In the genomic region with DNA sequence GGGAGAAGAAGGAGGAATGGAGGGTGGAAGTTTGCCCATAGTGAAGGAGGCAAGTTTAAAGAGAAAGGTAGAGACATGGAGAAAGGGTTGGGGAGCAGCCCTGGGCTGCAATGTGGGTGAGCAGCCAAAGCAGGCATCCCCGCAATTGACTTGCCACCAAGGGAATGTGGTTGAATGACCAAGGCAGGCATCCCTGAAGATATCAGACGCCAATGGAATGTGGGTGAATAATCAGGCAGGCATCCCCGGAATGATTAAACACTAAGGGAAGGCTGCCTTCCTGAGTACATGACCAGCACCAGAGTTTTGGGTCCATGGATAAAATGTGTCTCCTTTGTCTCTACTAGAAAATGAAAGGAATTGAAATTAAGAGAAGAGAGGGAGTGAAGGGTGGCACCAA, we compare ENCODE assay signal across 13 cellular contexts. TPM values are rescaled to one million over a fixed set of nuclear protein-coding genes. Genes with fewer than 3 reads are reported as not detected.
A peak's percentile ranks its signal among the peaks of the same experiment; 100 is the strongest.
DNase-seq lines count a peak whose midpoint lies in the region; FAIRE-seq and TF ChIP-seq lines count a peak whose summit lies in the region.
"Not testable (repeated sequence)": the region's sequence is repeated elsewhere in the genome, so short reads cannot be mapped to it uniquely, and the experiment has no call there.
"Had no signal": no experiment of that assay in that cellular context is flagged by ENCODE, and none has a peak within 500 bp of the region (broad histone marks: within the 10 kb centered on the region; RNA-seq: fewer than 3 reads in every experiment).

No MANE protein-coding gene starts in this region.

- not testable (repeated sequence) for H3K27me3 ChIP-seq in mammary epithelial cell (ENCODE audit: insufficient read depth, low read length); skeletal muscle satellite cell (ENCODE audit: control insufficient read depth, insufficient read depth, low read length)

- H3K27ac ChIP-seq in mammary epithelial cell (ENCODE audit: insufficient read depth, low read depth, low read length), result not testable (repeated sequence)

- H3K79me2 ChIP-seq in mammary epithelial cell (ENCODE audit: insufficient read depth, low read length), result not testable (repeated sequence)

- FAIRE-seq in H54 (lab: Jason Lieb, UNC), result peak; percentile 15

- TF ChIP-seq POLR2A in H54 (IDR thresholded peaks at IDR 0.05; ENCODE audit: low read depth, low read length), result not testable (repeated sequence)

- dilution Hi-C loops in mammary epithelial cell (cut with HindIII; ENCODE audit: low sequenced_read_pairs), result loop anchor here (5.0 kb wide), 1 partner anchor 37 kb away; the partner anchor contains the start of gene PM20D1

- 20% methylated on average over 2 of the region's 3 CpGs for WGBS in mammary epithelial cell (ENCODE audit: low coverage, missing lambda C conversion rate)

- BruUV-seq in mammary epithelial cell (replicated peaks; lab: Mats Ljungman, UMichigan), result not testable (repeated sequence)

- not testable (repeated sequence) for H4K20me1 ChIP-seq in mammary epithelial cell (ENCODE audit: insufficient read depth, low read length)

- not testable (repeated sequence) for H2AFZ ChIP-seq in mammary epithelial cell (ENCODE audit: low read depth, low read length)

- H3K4me2 ChIP-seq in mammary epithelial cell (ENCODE audit: insufficient read depth, low read depth, low read length), result not testable (repeated sequence)
- H3K4me2 ChIP-seq in skeletal muscle satellite cell (ENCODE audit: low read length), result peak overlapping the region; percentile 27

- H3K36me3 ChIP-seq in mammary epithelial cell (ENCODE audit: insufficient read depth, low read length); skeletal muscle satellite cell (ENCODE audit: insufficient read depth, low read length): not testable (repeated sequence)

- not testable (repeated sequence) for TF ChIP-seq CTCF in AG10803 (conservative IDR thresholded peaks at IDR 0.05; ENCODE audit: low read length); mammary epithelial cell (conservative IDR thresholded peaks at IDR 0.05 in 1 of 2, IDR thresholded peaks at IDR 0.05 in 1 of 2; ENCODE audit: extremely low read depth in 1 of 2, insufficient read depth in 1 of 2, low read depth in 1 of 2, low read length in 2 of 2); fibroblast of mammary gland (conservative IDR thresholded peaks at IDR 0.05; ENCODE audit: control insufficient read depth, insufficient read depth, low read depth, low read length)

- not testable (repeated sequence) for H3K4me3 ChIP-seq in AG10803 (ENCODE audit: low read length); mammary epithelial cell (replicated peaks in 1 of 3; ENCODE audit: insufficient read depth in 1 of 3, low read depth in 2 of 3, low read length in 3 of 3); fibroblast of mammary gland (ENCODE audit: control insufficient read depth, low read depth, low read length); skeletal muscle satellite cell (ENCODE audit: low read length)

- intact Hi-C loops in mammary epithelial cell (cut with micrococcal nuclease), result not testable (repeated sequence)

- H3K9ac ChIP-seq in mammary epithelial cell (ENCODE audit: insufficient read depth, low read length); skeletal muscle satellite cell (ENCODE audit: low read depth, low read length): not testable (repeated sequence)

- not testable (repeated sequence) for H3K9me3 ChIP-seq in mammary epithelial cell (replicated peaks; ENCODE audit: insufficient read depth, low read length); skeletal muscle satellite cell (replicated peaks; ENCODE audit: low read length)

- DNase-seq in AG10803 (ENCODE audit: low read depth) (peak; percentile 88), H54 (ENCODE audit: insufficient read length, low spot score) (peak; percentile 37), NCI-H226 (peak; percentile 95), SW480 (ENCODE audit: low spot score) (peak; percentile 66), mammary epithelial cell (peak; percentile 59), fibroblast of mammary gland (ENCODE audit: low read depth) (peak; percentile 42), kidney glomerular epithelial cell (lab: John Stamatoyannopoulos, UW) (peak; percentile 77)

- peaks cover 17% of the 10 kb centered on the region for H3K4me1 ChIP-seq in mammary epithelial cell (ENCODE audit: insufficient read depth, low read length)
- peaks cover 18% of the 10 kb centered on the region for H3K4me1 ChIP-seq in skeletal muscle satellite cell (ENCODE audit: control insufficient read depth, insufficient read depth, low read length)

- in situ Hi-C loops in mammary epithelial cell (cut with MboI; ENCODE audit: low sequenced_read_pairs in 2 of 2), result not testable (repeated sequence)

- CTCF ChIA-PET in mammary epithelial cell (lab: Charles Lee; ENCODE audit: low non-redundant PET), result not testable (repeated sequence)

RNA-seq across cellular contexts. Expression of gene PM20D1, which starts 39.8 kb away (rescaled TPM):
- total RNA-seq in mammary epithelial cell, result not detected
- polyA plus RNA-seq in mammary epithelial cell, result not detected
- polyA minus RNA-seq in mammary epithelial cell, result not detected
- total RNA-seq in skeletal muscle satellite cell (2012; rRNA removed), result not detected in 2 replicates
- total RNA-seq: pulmonary artery endothelial cell, transverse colon had no signal

RNA-seq across cellular contexts. Expression of gene SLC26A9, which starts 53.5 kb away (rescaled TPM):
- not detected for total RNA-seq in mammary epithelial cell
- polyA plus RNA-seq in mammary epithelial cell, result not detected
- polyA minus RNA-seq in mammary epithelial cell, result not detected
- total RNA-seq in skeletal muscle satellite cell (2012; rRNA removed), result not detected in 2 replicates
- total RNA-seq: activated CD8-positive, alpha-beta memory T cell treated with anti-CD3 and anti-CD28 coated beads, Interleukin-2, amount 10 ng/mL, durations not matched to agents 7 days and 5 days; activated T-helper 1 cell treated with anti-CD3 and anti-CD28 coated beads, Interleukin-12 subunit alpha, Interleukin-12 subunit beta, Interleukin-2, Interleukin-4 antibody, amounts not matched to agents 30 ng/mL and 10 ng/mL and 1 ng/mL, durations not matched to agents 14 hours and 24 hours and 36 hours; liver; pulmonary artery endothelial cell; transverse colon had no signal
- polyA plus RNA-seq: liver had no signal

Comparison
In these comparisons a context has a peak if more than half of its experiments do, and no peak if none do; other contexts are left out.
1. DNase-seq: peak in every context shown above with its lines; median percentile 95 in NCI-H226; 88 in AG10803; 77 in kidney glomerular epithelial cell; 66 in SW480; 59 in mammary epithelial cell; 42 in fibroblast of mammary gland; 37 in H54.